In the genomic region with DNA sequence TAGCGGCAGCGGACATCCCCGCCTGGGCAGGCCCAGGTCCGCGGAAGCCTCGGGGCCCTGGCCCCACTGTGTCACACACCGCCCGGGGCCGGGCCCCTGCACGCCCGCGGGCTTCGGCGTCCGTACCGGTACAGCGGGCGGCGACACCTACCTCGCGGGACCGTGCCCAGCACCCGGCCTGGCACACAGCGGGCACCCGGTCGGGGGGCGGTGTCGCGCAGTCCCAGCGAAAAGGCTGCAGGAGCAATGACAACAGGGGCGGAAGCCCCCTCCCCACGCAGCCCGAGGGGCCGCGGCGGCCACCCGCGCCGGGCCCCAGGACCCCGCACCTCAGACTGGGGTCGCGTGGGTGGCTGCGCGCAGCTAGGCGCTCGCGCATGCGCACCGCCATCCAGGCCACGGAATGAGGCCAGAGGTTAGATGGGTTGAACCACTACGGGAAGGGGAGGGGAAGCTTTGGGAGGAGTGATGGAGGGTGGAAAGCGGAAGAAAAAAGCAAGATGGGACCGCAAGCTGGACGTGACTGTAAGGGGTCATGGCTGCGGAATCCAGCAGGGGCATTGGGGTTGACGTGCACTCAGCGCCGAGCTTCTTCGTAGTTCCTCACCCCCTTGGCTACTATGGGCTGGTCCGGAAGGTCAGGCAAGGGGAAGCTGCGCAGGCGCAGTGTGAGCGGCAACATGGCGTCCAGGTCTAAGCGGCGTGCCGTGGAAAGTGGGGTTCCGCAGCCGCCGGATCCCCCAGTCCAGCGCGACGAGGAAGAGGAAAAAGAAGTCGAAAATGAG, we compare ENCODE assay signal across 8 cellular contexts. TPM values are rescaled to one million over a fixed set of nuclear protein-coding genes. Genes with fewer than 3 reads are reported as not detected.
DNase-seq lines count a peak whose midpoint lies in the region; ATAC-seq and TF ChIP-seq lines count a peak whose summit lies in the region.

TSS of gene BCCIP (plus strand) at position 669 of the 785 bp plus-strand sequence. CDS start at position 681, 12 bp downstream.
TSS of gene UROS (minus strand) at position 381 of the 785 bp plus-strand sequence. CDS start 6,759 bp downstream, outside the sequence.

- no peaks in the 10 kb centered on the region for H3K27me3 ChIP-seq in BE2C

- H3K27ac ChIP-seq in cingulate gyrus (ENCODE audit: low read depth, low read length), result peak within 1 kb of the TSS; percentile 99

- peaks cover 22% of the 10 kb centered on the region for H3K36me3 ChIP-seq in BE2C

- DNase-seq in BE2C (peak; percentile 88), NCI-H524 treated with DMSO at 0.1 percent for 48 hours (lab: John Stamatoyannopoulos, UW) (peak; percentile 0), left colon (peak; percentile 90 to 94)
- peak; percentile 89 to 95 for DNase-seq in activated CD4-positive, alpha-beta T cell treated with anti-CD3 and anti-CD28 coated beads for 4 hours
- DNase-seq in stimulated activated CD4-positive, alpha-beta T cell treated with anti-CD3 and anti-CD28 coated beads, Interleukin-1b, Interleukin-23, amount 100 ng/mL, for 4 hours (ENCODE audit: low read depth in 2 of 2), result peak; percentile 86 to 89

- peak within 1 kb of the TSS; percentile 100 for H3K4me3 ChIP-seq in BE2C (ENCODE audit: low read depth, low read length)

- ATAC-seq in GM19324 (IDR thresholded peaks at IDR 0.05; ENCODE audit: low FRiP score, unreplicated experiment), result peak; percentile 87
- peak; percentile 68 for ATAC-seq in HG03460 (IDR thresholded peaks at IDR 0.05; ENCODE audit: unreplicated experiment)
- ATAC-seq in left colon, result peak; percentile 91

- no peaks in the 10 kb centered on the region for H3K4me1 ChIP-seq in BE2C

- TF ChIP-seq CTCF in BE2C (IDR thresholded peaks at IDR 0.05; ENCODE audit: low read depth, low read length), result no peak

- H3K9me3 ChIP-seq in BE2C, result no peaks in the 10 kb centered on the region

- intact Hi-C loops in left colon (cut with DNase I, micrococcal nuclease), result no loop called here

RNA-seq across cellular contexts. Expression of gene BCCIP, which starts in this region (rescaled TPM):
- 93.3 TPM for polyA plus RNA-seq in BE2C (2012; ENCODE audit: insufficient read depth, insufficient read length, low read depth)
- 10 to 100 TPM; 31.4 to 34.4 TPM for total RNA-seq in left colon

RNA-seq across cellular contexts. Expression of gene UROS, which starts in this region (rescaled TPM):
- polyA plus RNA-seq in BE2C (2012; ENCODE audit: insufficient read depth, insufficient read length, low read depth), result 41.5 TPM
- total RNA-seq in left colon, result 10 to 100 TPM; 21.7 to 30.5 TPM

Comparison
In these comparisons a context has a peak if more than half of its experiments do, and no peak if none do; other contexts are left out.
1. Peak in every context shown above with its lines: DNase-seq, ATAC-seq, H3K4me3 ChIP-seq and H3K27ac ChIP-seq.
2. DNase-seq: peak in every context shown above with its lines; median percentile 92 in activated CD4-positive, alpha-beta T cell treated with anti-CD3 and anti-CD28 coated beads for 4 hours; 92 in left colon; 88 in BE2C; 88 in stimulated activated CD4-positive, alpha-beta T cell treated with anti-CD3 and anti-CD28 coated beads, Interleukin-1b, Interleukin-23, amount 100 ng/mL, for 4 hours; 0 in NCI-H524 treated with DMSO at 0.1 percent for 48 hours.